Comparison of ENCODE assay signal across 8 cellular contexts in genomic region chr14:73713804-73714655, GRCh38. TPM values are rescaled to one million over a fixed set of nuclear protein-coding genes. Genes with fewer than 3 reads are reported as not detected.
A peak's percentile ranks its signal among the peaks of the same experiment; 100 is the strongest.
DNase-seq lines count a peak whose midpoint lies in the region; ATAC-seq and TF ChIP-seq lines count a peak whose summit lies in the region.

A gene with protein sequence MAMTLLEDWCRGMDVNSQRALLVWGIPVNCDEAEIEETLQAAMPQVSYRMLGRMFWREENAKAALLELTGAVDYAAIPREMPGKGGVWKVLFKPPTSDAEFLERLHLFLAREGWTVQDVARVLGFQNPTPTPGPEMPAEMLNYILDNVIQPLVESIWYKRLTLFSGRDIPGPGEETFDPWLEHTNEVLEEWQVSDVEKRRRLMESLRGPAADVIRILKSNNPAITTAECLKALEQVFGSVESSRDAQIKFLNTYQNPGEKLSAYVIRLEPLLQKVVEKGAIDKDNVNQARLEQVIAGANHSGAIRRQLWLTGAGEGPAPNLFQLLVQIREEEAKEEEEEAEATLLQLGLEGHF (minus strand): TSS chr14:73714384. CDS start chr14:73713639, 745 bp downstream.

- peak within 1 kb of the TSS; percentile 93 for H3K4me2 ChIP-seq in SK-N-SH

- H3K9ac ChIP-seq in SK-N-SH = peak within 1 kb of the TSS; percentile 80

- DNase-seq in GDM1 (lab: John Stamatoyannopoulos, UW) (peak; percentile 74), HEK293T (ENCODE audit: extremely low spot score) (peak; percentile 96), NAMALWA (ENCODE audit: low spot score) (peak; percentile 78), SK-N-SH (peak; percentile 98), nucleus accumbens (lab: John Stamatoyannopoulos, UW) (peak; percentile 44 to 93 (median 82)), substantia nigra (lab: John Stamatoyannopoulos, UW) (peak in 48 of 49 donors; percentile 52 to 95 (median 82))
- peak; percentile 90 for DNase-seq in activated naive CD4-positive, alpha-beta T cell treated with anti-CD3 and anti-CD28 coated beads, Interleukin-2, amount 10 ng/mL, durations not matched to agents 7 days and 5 days

- peaks cover 24% of the 10 kb centered on the region for H4K20me1 ChIP-seq in SK-N-SH (ENCODE audit: insufficient read depth)

- H3K36me3 Mint-ChIP-seq in activated naive CD4-positive, alpha-beta T cell treated with anti-CD3 and anti-CD28 coated beads, Interleukin-2, amount 10 ng/mL, durations not matched to agents 7 days and 5 days = peaks cover 29% of the 10 kb centered on the region

- no peaks in the 10 kb centered on the region for H3K27me3 ChIP-seq in SK-N-SH (ENCODE audit: insufficient read depth)
- no peaks in the 10 kb centered on the region for H3K27me3 ChIP-seq in gastroesophageal sphincter

- H3K36me3 ChIP-seq in SK-N-SH (replicated peaks in 1 of 2; ENCODE audit: control insufficient read depth in 1 of 2, insufficient read depth in 2 of 2, low read length in 1 of 2) = peaks cover 18 to 22% of the 10 kb centered on the region in 2 experiments
- H3K36me3 ChIP-seq in gastroesophageal sphincter = peaks cover 0 to 27% of the 10 kb centered on the region in 2 donors

- ATAC-seq in gastroesophageal sphincter = peak; percentile 85

- H3K4me3 Mint-ChIP-seq in activated naive CD4-positive, alpha-beta T cell treated with anti-CD3 and anti-CD28 coated beads, Interleukin-2, amount 10 ng/mL, durations not matched to agents 7 days and 5 days = peak within 1 kb of the TSS; percentile 86

- H3K4me1 ChIP-seq in SK-N-SH (ENCODE audit: control insufficient read depth in 1 of 2, insufficient read depth in 2 of 2, low read depth in 1 of 2, low read length in 1 of 2) (peaks cover 0 to 32% of the 10 kb centered on the region in 2 experiments; a peak in 3 of 4 replicates), gastroesophageal sphincter (peaks cover 3 to 69% (median 27%) of the 10 kb centered on the region in 3 donors)

- TF ChIP-seq CTCF in SK-N-SH (IDR thresholded peaks at IDR 0.05) (no peak), gastroesophageal sphincter (IDR thresholded peaks at IDR 0.05) (peak in 1 of 4 experiments; percentile 2)

- TF ChIP-seq EP300 in SK-N-SH (IDR thresholded peaks at IDR 0.05; ENCODE audit: borderline replicate concordance in 1 of 2, low read depth in 1 of 2, low read length in 1 of 2) = no peak
- no peak for TF ChIP-seq EP300 in gastroesophageal sphincter (IDR thresholded peaks at IDR 0.05)

- POLR2A ChIA-PET in HEK293T (lab: Yijun Ruan, JAX) = interaction anchor here (0.6 to 1.5 kb wide), 9 partner anchors 27 to 318 kb away, joined by 3 to 5 read pairs (median 3); no protein-coding TSS in a partner anchor
- POLR2A ChIA-PET in SK-N-SH (lab: Yijun Ruan, JAX) = interaction anchor here (0.8 to 1.0 kb wide), 2 partner anchors 9 to 101 kb away, joined by 3 read pairs; partner anchors contain the start of gene ACOT6

- peak within 1 kb of the TSS; percentile 97 for H3K27ac Mint-ChIP-seq in activated naive CD4-positive, alpha-beta T cell treated with anti-CD3 and anti-CD28 coated beads, Interleukin-2, amount 10 ng/mL, durations not matched to agents 7 days and 5 days

- H3K9me3 ChIP-seq in SK-N-SH = no peaks in the 10 kb centered on the region
- H3K9me3 ChIP-seq in gastroesophageal sphincter = no peaks in the 10 kb centered on the region

- H3K4me3 ChIP-seq in SK-N-SH (ENCODE audit: low read depth in 2 of 2, low read length in 1 of 2) = peak within 1 kb of the TSS; percentile 79 to 83
- peak within 1 kb of the TSS; percentile 45 to 68 for H3K4me3 ChIP-seq in gastroesophageal sphincter

- peak within 1 kb of the TSS; percentile 48; the same call in 1 of the 2 replicates for H2AFZ ChIP-seq in SK-N-SH (ENCODE audit: low read depth)

- peaks cover 41% of the 10 kb centered on the region for H3K79me2 ChIP-seq in SK-N-SH (ENCODE audit: insufficient read depth)

- H3K9me2 ChIP-seq in SK-N-SH = no peaks in the 10 kb centered on the region

- no peaks in the 10 kb centered on the region for H3K27me3 Mint-ChIP-seq in activated naive CD4-positive, alpha-beta T cell treated with anti-CD3 and anti-CD28 coated beads, Interleukin-2, amount 10 ng/mL, durations not matched to agents 7 days and 5 days

- TF ChIP-seq POLR2A in gastroesophageal sphincter (IDR thresholded peaks at IDR 0.05) = peak; percentile 79 to 88

- WGBS in SK-N-SH (ENCODE audit: low lambda C conversion rate) = 1% methylated on average over 23 of the region's 113 CpGs
- WGBS in gastroesophageal sphincter (ENCODE audit: low coverage in 1 of 2), 2 donors = 0% methylated on average over 1 to 3 of the region's 113 CpGs

- no peaks in the 10 kb centered on the region for H3K9me3 Mint-ChIP-seq in activated naive CD4-positive, alpha-beta T cell treated with anti-CD3 and anti-CD28 coated beads, Interleukin-2, amount 10 ng/mL, durations not matched to agents 7 days and 5 days

- no peak for TF ChIP-seq RAD21 in SK-N-SH (IDR thresholded peaks at IDR 0.05; ENCODE audit: low read length)

- H3K27ac ChIP-seq in SK-N-SH (ENCODE audit: low read depth in 2 of 2, low read length in 1 of 2) (peak within 1 kb of the TSS; percentile 86 to 90), gastroesophageal sphincter (peak within 1 kb of the TSS; percentile 48 to 98 (median 92)), substantia nigra (ENCODE audit: low read depth, low read length, poor library complexity, severe bottlenecking) (peak within 1 kb of the TSS; percentile 90)

- peaks cover 19% of the 10 kb centered on the region for H3F3A ChIP-seq in SK-N-SH (replicated peaks; ENCODE audit: insufficient read depth)

- peaks cover 34% of the 10 kb centered on the region for H3K4me1 Mint-ChIP-seq in activated naive CD4-positive, alpha-beta T cell treated with anti-CD3 and anti-CD28 coated beads, Interleukin-2, amount 10 ng/mL, durations not matched to agents 7 days and 5 days

- CTCF ChIA-PET in HEK293T (lab: Yijun Ruan, JAX) = interaction anchor here (0.9 kb wide), 1 partner anchor 112 kb away, joined by 3 read pairs; no protein-coding TSS in a partner anchor
- CTCF ChIA-PET in SK-N-SH (lab: Yijun Ruan, JAX) = interaction anchor here (1.2 to 2.0 kb wide), 2 partner anchors 12 to 40 kb away, joined by 3 to 8 read pairs; no protein-coding TSS in a partner anchor
- CTCF ChIA-PET in activated naive CD4-positive, alpha-beta T cell treated with anti-CD3 and anti-CD28 coated beads, Interleukin-2, amount 10 ng/mL, durations not matched to agents 7 days and 5 days (lab: Charles Lee) = interaction anchor here (0.8 to 0.9 kb wide), 2 partner anchors 15 to 146 kb away, joined by 3 read pairs; no protein-coding TSS in a partner anchor

TF ChIP-seq in HEK293T, 16 proteins besides CTCF, POLR2A, EP300 and RAD21:
- 0 out of 2 replicates have a peak, but pooled peaks have one; percentile 14 for TF ChIP-seq LEF1 (IDR thresholded peaks at IDR 0.05; ENCODE audit: borderline replicate concordance)
- TF ChIP-seq BHLHE40 (IDR thresholded peaks at IDR 0.05; ENCODE audit: borderline replicate concordance) = no peak
TF ChIP-seq in HEK293T: peak in this region for 1.

TF ChIP-seq in SK-N-SH, 30 proteins besides CTCF, POLR2A, EP300 and RAD21 (continues in another document):
- no peak for TF ChIP-seq FOSL2 (IDR thresholded peaks at IDR 0.05; ENCODE audit: borderline replicate concordance, low read depth)
- no peak for TF ChIP-seq SMC3 (IDR thresholded peaks at IDR 0.05; ENCODE audit: low read depth, low read length)
- peak; percentile 82 for TF ChIP-seq YY1 (IDR thresholded peaks at IDR 0.05; ENCODE audit: low read depth)
- peak; percentile 81; the same call in 1 of the 2 replicates for TF ChIP-seq SIN3A (IDR thresholded peaks at IDR 0.05; ENCODE audit: borderline replicate concordance, low read depth, low read length)
- peak; percentile 88 for TF ChIP-seq POLR2AphosphoS5 (IDR thresholded peaks at IDR 0.05; ENCODE audit: low read depth, low read length)
- TF ChIP-seq FOXJ3 (CRISPR knock-in tag; IDR thresholded peaks at IDR 0.05) = no peak
- no peak for TF ChIP-seq JUND (IDR thresholded peaks at IDR 0.05)
- TF ChIP-seq, protein P1, sequence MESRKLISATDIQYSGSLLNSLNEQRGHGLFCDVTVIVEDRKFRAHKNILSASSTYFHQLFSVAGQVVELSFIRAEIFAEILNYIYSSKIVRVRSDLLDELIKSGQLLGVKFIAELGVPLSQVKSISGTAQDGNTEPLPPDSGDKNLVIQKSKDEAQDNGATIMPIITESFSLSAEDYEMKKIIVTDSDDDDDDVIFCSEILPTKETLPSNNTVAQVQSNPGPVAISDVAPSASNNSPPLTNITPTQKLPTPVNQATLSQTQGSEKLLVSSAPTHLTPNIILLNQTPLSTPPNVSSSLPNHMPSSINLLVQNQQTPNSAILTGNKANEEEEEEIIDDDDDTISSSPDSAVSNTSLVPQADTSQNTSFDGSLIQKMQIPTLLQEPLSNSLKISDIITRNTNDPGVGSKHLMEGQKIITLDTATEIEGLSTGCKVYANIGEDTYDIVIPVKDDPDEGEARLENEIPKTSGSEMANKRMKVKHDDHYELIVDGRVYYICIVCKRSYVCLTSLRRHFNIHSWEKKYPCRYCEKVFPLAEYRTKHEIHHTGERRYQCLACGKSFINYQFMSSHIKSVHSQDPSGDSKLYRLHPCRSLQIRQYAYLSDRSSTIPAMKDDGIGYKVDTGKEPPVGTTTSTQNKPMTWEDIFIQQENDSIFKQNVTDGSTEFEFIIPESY (IDR thresholded peaks at IDR 0.05; ENCODE audit: borderline replicate concordance, low read depth) = no peak
- peak; percentile 40; the same call in 1 of the 2 replicates for TF ChIP-seq NRF1 (IDR thresholded peaks at IDR 0.05; ENCODE audit: low read depth, low read length)
- no peak for TF ChIP-seq MEF2A (IDR thresholded peaks at IDR 0.05; ENCODE audit: borderline replicate concordance, low read depth)
- no peak for TF ChIP-seq TEAD4 (IDR thresholded peaks at IDR 0.05; ENCODE audit: borderline replicate concordance, insufficient read depth)
- no peak for TF ChIP-seq RFX5 (IDR thresholded peaks at IDR 0.05; ENCODE audit: low read length)
- peak; percentile 36; the same call in 1 of the 2 replicates for TF ChIP-seq USF1 (IDR thresholded peaks at IDR 0.05; ENCODE audit: borderline replicate concordance, low read depth)
- TF ChIP-seq CHD2 (IDR thresholded peaks at IDR 0.05; ENCODE audit: low read length, partially characterized antibody) = peak; percentile 49

RNA-seq across cellular contexts. Expression of the gene that starts here (rescaled TPM):
- 19.5 and 31.5 TPM in 2 replicates for polyA plus RNA-seq in SK-N-SH (2012; rRNA removed)
- polyA plus RNA-seq in SK-N-SH (2012; cell fraction: cytosol; rRNA removed) = 40.3 and 44.6 TPM in 2 replicates
- 28.6 and 29.8 TPM in 2 replicates for polyA plus RNA-seq in SK-N-SH (2012; cell fraction: nucleus; rRNA removed)
- 10 to 100 TPM; 41.7 to 95.2 (median 47.6) TPM for total RNA-seq in gastroesophageal sphincter

Comparison
In these comparisons a context has a peak if more than half of its experiments do, and no peak if none do; other contexts are left out.
1. Peak in every context shown above with its lines: DNase-seq, ATAC-seq, H3K4me3 ChIP-seq and H3K27ac ChIP-seq.